In the genomic region with DNA sequence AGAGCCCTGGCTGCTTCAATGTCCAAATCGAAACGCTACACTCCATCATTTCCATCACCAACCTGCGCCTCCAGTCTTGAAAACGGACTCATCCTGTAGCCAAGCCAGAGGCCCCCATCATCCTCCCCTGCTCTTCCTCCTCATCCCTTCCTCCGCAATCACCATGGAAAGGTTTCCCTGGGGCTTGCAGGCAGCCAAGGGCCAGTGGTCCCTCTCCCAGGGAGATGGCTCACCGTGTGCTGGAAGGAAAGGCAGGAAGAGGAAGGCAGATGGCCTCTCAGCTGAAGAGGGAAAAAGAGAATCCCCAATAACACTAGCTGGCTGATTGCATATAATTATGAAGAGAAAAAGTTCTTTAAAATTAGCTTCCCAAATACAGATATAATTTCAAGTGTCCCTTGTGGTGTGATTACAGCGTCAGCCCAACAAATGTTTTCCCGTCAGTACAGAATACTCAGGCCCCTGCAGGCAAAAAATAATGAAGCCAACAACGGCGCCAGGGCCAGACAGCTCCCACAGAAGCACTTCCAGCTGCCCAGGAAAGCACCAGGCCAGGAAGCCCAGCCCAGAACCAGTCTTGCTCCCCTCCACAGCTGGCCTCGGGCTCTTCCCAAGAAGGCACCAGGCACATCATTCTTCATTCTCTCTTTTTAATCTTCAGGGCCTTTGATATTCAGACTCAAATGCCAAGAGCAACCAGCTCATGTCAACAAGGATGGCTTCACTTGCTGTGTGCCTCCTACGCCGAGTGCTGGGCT, we compare ENCODE assay signal across 11 cellular contexts. TPM values are rescaled to one million over a fixed set of nuclear protein-coding genes. Genes with fewer than 3 reads are reported as not detected.
A peak's percentile ranks its signal among the peaks of the same experiment; 100 is the strongest.
DNase-seq lines count a peak whose midpoint lies in the region; ATAC-seq and TF ChIP-seq lines count a peak whose summit lies in the region.
"Had no signal": no experiment of that assay in that cellular context is flagged by ENCODE, and none has a peak within 500 bp of the region (broad histone marks: within the 10 kb centered on the region; RNA-seq: fewer than 3 reads in every experiment).

No MANE protein-coding gene starts in this region.

- TF ChIP-seq POLR2A in uterus (IDR thresholded peaks at IDR 0.05): no peak

- no peak for DNase-seq in activated naive CD8-positive, alpha-beta T cell treated with anti-CD3 and anti-CD28 coated beads, Interleukin-2, amount 10 ng/mL, durations not matched to agents 7 days and 5 days
- DNase-seq in activated naive CD8-positive, alpha-beta T cell treated with anti-CD3 and anti-CD28 coated beads, Interleukin-2, amount 50 U/mL, for 24 hours: no peak
- DNase-seq in cerebellar cortex (ENCODE audit: low spot score) (peak; percentile 48), lower lobe of right lung (no peak), uterus (peak in 1 of 2 donors; percentile 52), brain microvascular endothelial cell (no peak), NOMO-1 treated with dmso at 0.1 percent for 144 hours (lab: John Stamatoyannopoulos, UW; ENCODE audit: unreplicated experiment) (no peak)
- DNase-seq: AML-193, mesendoderm, NCI-H2029 treated with DMSO at 0.1 percent for 48 hours had no signal

- no peak overlapping the region for H3K4me3 ChIP-seq in lower lobe of right lung
- no peak overlapping the region for H3K4me3 ChIP-seq in uterus
- H3K4me3 ChIP-seq in brain microvascular endothelial cell (ENCODE audit: low read depth, low read length): no peak overlapping the region

- H3K27me3 Mint-ChIP-seq in activated naive CD8-positive, alpha-beta T cell treated with anti-CD3 and anti-CD28 coated beads, Interleukin-2, amount 10 ng/mL, durations not matched to agents 7 days and 5 days: no peaks in the 10 kb centered on the region
- no peaks in the 10 kb centered on the region for H3K27me3 Mint-ChIP-seq in activated naive CD8-positive, alpha-beta T cell treated with anti-CD3 and anti-CD28 coated beads, Interleukin-2, amount 50 U/mL, for 24 hours

- H3K27ac ChIP-seq in lower lobe of right lung: peak overlapping the region; percentile 31
- H3K27ac ChIP-seq in uterus: peak overlapping the region; percentile 49 to 65
- no peak overlapping the region for H3K27ac ChIP-seq in brain microvascular endothelial cell

- H3K4me1 ChIP-seq in lower lobe of right lung: peaks cover 14% of the 10 kb centered on the region
- peaks cover 7 to 25% of the 10 kb centered on the region in 2 donors for H3K4me1 ChIP-seq in uterus

- H3K4me1 Mint-ChIP-seq in activated naive CD8-positive, alpha-beta T cell treated with anti-CD3 and anti-CD28 coated beads, Interleukin-2, amount 10 ng/mL, durations not matched to agents 7 days and 5 days: peaks cover 40% of the 10 kb centered on the region
- peaks cover 37% of the 10 kb centered on the region for H3K4me1 Mint-ChIP-seq in activated naive CD8-positive, alpha-beta T cell treated with anti-CD3 and anti-CD28 coated beads, Interleukin-2, amount 50 U/mL, for 24 hours

- H3K9me3 Mint-ChIP-seq in activated naive CD8-positive, alpha-beta T cell treated with anti-CD3 and anti-CD28 coated beads, Interleukin-2, amount 10 ng/mL, durations not matched to agents 7 days and 5 days: no peaks in the 10 kb centered on the region
- no peaks in the 10 kb centered on the region for H3K9me3 Mint-ChIP-seq in activated naive CD8-positive, alpha-beta T cell treated with anti-CD3 and anti-CD28 coated beads, Interleukin-2, amount 50 U/mL, for 24 hours

- TF ChIP-seq CTCF in lower lobe of right lung (IDR thresholded peaks at IDR 0.05) (no peak), uterus (IDR thresholded peaks at IDR 0.05) (no peak), brain microvascular endothelial cell (IDR thresholded peaks at IDR 0.05; ENCODE audit: low read depth, low read length, missing control alignments) (no peak)

- peaks cover 4% of the 10 kb centered on the region for H3K36me3 Mint-ChIP-seq in activated naive CD8-positive, alpha-beta T cell treated with anti-CD3 and anti-CD28 coated beads, Interleukin-2, amount 10 ng/mL, durations not matched to agents 7 days and 5 days
- H3K36me3 Mint-ChIP-seq in activated naive CD8-positive, alpha-beta T cell treated with anti-CD3 and anti-CD28 coated beads, Interleukin-2, amount 50 U/mL, for 24 hours (ENCODE audit: low read depth): peaks cover 2% of the 10 kb centered on the region

- H3K27ac Mint-ChIP-seq in activated naive CD8-positive, alpha-beta T cell treated with anti-CD3 and anti-CD28 coated beads, Interleukin-2, amount 10 ng/mL, durations not matched to agents 7 days and 5 days: peak overlapping the region; percentile 39
- H3K27ac Mint-ChIP-seq in activated naive CD8-positive, alpha-beta T cell treated with anti-CD3 and anti-CD28 coated beads, Interleukin-2, amount 50 U/mL, for 24 hours: no peak overlapping the region

- no peak for ATAC-seq in activated naive CD8-positive, alpha-beta T cell treated with anti-CD3 and anti-CD28 coated beads, Interleukin-2, amount 10 ng/mL, durations not matched to agents 7 days and 5 days (ENCODE audit: low read depth)
- ATAC-seq in activated naive CD8-positive, alpha-beta T cell treated with anti-CD3 and anti-CD28 coated beads, Interleukin-2, amount 50 U/mL, for 24 hours: no peak
- ATAC-seq in lower lobe of right lung: no peak
- ATAC-seq in HG03521 (IDR thresholded peaks at IDR 0.05; ENCODE audit: unreplicated experiment): no peak

- no peaks in the 10 kb centered on the region for H3K36me3 ChIP-seq in lower lobe of right lung
- H3K36me3 ChIP-seq in uterus: no peaks in the 10 kb centered on the region
- no peaks in the 10 kb centered on the region for H3K36me3 ChIP-seq in brain microvascular endothelial cell (replicated peaks)

- no peak overlapping the region for H3K4me3 Mint-ChIP-seq in activated naive CD8-positive, alpha-beta T cell treated with anti-CD3 and anti-CD28 coated beads, Interleukin-2, amount 10 ng/mL, durations not matched to agents 7 days and 5 days
- no peak overlapping the region for H3K4me3 Mint-ChIP-seq in activated naive CD8-positive, alpha-beta T cell treated with anti-CD3 and anti-CD28 coated beads, Interleukin-2, amount 50 U/mL, for 24 hours

- intact Hi-C loops in lower lobe of right lung (cut with DNase I): no loop called here
- intact Hi-C loops in uterus (cut with DNase I; ENCODE audit: low total_unique reads): no loop called here

- H3K9me3 ChIP-seq in lower lobe of right lung (no peaks in the 10 kb centered on the region), uterus (no peaks in the 10 kb centered on the region)

- in situ Hi-C loops in brain microvascular endothelial cell (cut with HindIII; ENCODE audit: low pct_ligation_motif_present, low sequenced_read_pairs): no loop called here

- POLR2A ChIA-PET in activated naive CD8-positive, alpha-beta T cell treated with anti-CD3 and anti-CD28 coated beads, Interleukin-2, amount 10 ng/mL, durations not matched to agents 7 days and 5 days (lab: Charles Lee): interaction anchor here (1.1 kb wide), 1 partner anchor 9 kb away, joined by 3 read pairs; no protein-coding TSS in a partner anchor

- H3K27me3 ChIP-seq in lower lobe of right lung (ENCODE audit: low read depth) (no peaks in the 10 kb centered on the region), uterus (no peaks in the 10 kb centered on the region), brain microvascular endothelial cell (replicated peaks) (no peaks in the 10 kb centered on the region)

RNA-seq across cellular contexts. Expression of gene ITPK1, which starts 24.7 kb away (rescaled TPM):
- 10 to 100 TPM; 89.5 to 94.1 TPM for total RNA-seq in activated naive CD8-positive, alpha-beta T cell treated with anti-CD3 and anti-CD28 coated beads, Interleukin-2, amount 10 ng/mL, durations not matched to agents 7 days and 5 days
- total RNA-seq in lower lobe of right lung: 129 TPM
- total RNA-seq in uterus: 10 to 100 TPM; 19.7 to 97.7 (median 26.5) TPM
